ENCODE assay signal across 11 cellular contexts in genomic region chr2:20641123-20641985, GRCh38. TPM values are rescaled to one million over a fixed set of nuclear protein-coding genes. Genes with fewer than 3 reads are reported as not detected.
DNase-seq lines count a peak whose midpoint lies in the region; ATAC-seq and TF ChIP-seq lines count a peak whose summit lies in the region.
"Had no signal": no experiment of that assay in that cellular context is flagged by ENCODE, and none has a peak within 500 bp of the region (broad histone marks: within the 10 kb centered on the region; RNA-seq: fewer than 3 reads in every experiment).

No MANE protein-coding gene starts in this region.

- DNase-seq in HFFc6 (peak; percentile 19), cardiac fibroblast (ENCODE audit: low read depth in 2 of 2) (peak; percentile 30 to 90), left cardiac atrium (peak; percentile 67), sigmoid colon (peak; percentile 92), NCI-H524 (lab: John Stamatoyannopoulos, UW) (no peak), T-helper 2 cell (no peak), immature natural killer cell (no peak)

- H3K27me3 Mint-ChIP-seq in HFFc6 (ENCODE audit: insufficient read depth) (peaks cover 5% of the 10 kb centered on the region), immature natural killer cell (ENCODE audit: low read depth in 3 of 3) (peaks cover 2% of the 10 kb centered on the region in 3 donors)

- ATAC-seq in left cardiac atrium, result peak; percentile 6 to 44
- no peak for ATAC-seq in HG02840 (IDR thresholded peaks at IDR 0.05; ENCODE audit: low FRiP score, unreplicated experiment)

- H3K27ac Mint-ChIP-seq in HFFc6, result no peak overlapping the region
- H3K27ac Mint-ChIP-seq in immature natural killer cell, result no peak overlapping the region
- H3K27ac Mint-ChIP-seq: neural progenitor cell had no signal

- peak in 2 of 4 donors; percentile 97 to 98 for TF ChIP-seq EP300 in sigmoid colon (IDR thresholded peaks at IDR 0.05)

- no peak for TF ChIP-seq POLR2A in sigmoid colon (IDR thresholded peaks at IDR 0.05)

- H3K9me3 Mint-ChIP-seq in HFFc6, result no peaks in the 10 kb centered on the region
- no peaks in the 10 kb centered on the region for H3K9me3 Mint-ChIP-seq in immature natural killer cell
- H3K9me3 Mint-ChIP-seq: activated T-cell treated with anti-CD3 and anti-CD28 coated beads, Interleukin-2, amount 50 U/mL, for 4 hours; neural progenitor cell had no signal

- intact Hi-C loops in left cardiac atrium (cut with DNase I) (loop anchor here in 1 of 2 donors (5.0 kb wide), 1 partner anchor 194 kb away; the partner anchor contains the start of gene RHOB), sigmoid colon (cut with DNase I) (loop anchor here (5.0 to 10.0 kb wide), 2 partner anchors 244 to 507 kb away; no protein-coding TSS in a partner anchor)

- H3K27me3 ChIP-seq in sigmoid colon, result no peaks in the 10 kb centered on the region
- H3K27me3 ChIP-seq: neural progenitor cell had no signal

- no peak for TF ChIP-seq CTCF in HFFc6 (IDR thresholded peaks at IDR 0.05)
- TF ChIP-seq CTCF in cardiac fibroblast (IDR thresholded peaks at IDR 0.05; ENCODE audit: low read depth, low read length), result no peak
- no peak for TF ChIP-seq CTCF in sigmoid colon (IDR thresholded peaks at IDR 0.05)

- H3K4me1 Mint-ChIP-seq in HFFc6 (ENCODE audit: low read depth) (peaks cover 12% of the 10 kb centered on the region), immature natural killer cell (peaks cover 3 to 7% of the 10 kb centered on the region in 2 donors)

- H3K27ac ChIP-seq in sigmoid colon, result peak overlapping the region; percentile 92 to 97 (median 94)
- H3K27ac ChIP-seq: neural progenitor cell had no signal

- no peaks in the 10 kb centered on the region for H3K9me3 ChIP-seq in sigmoid colon

- 89% methylated on average over 23 of the region's 23 CpGs for WGBS in sigmoid colon, 2 donors

- no peaks in the 10 kb centered on the region for H3K36me3 Mint-ChIP-seq in HFFc6 (ENCODE audit: low read depth)
- peaks cover 7 to 27% (median 19%) of the 10 kb centered on the region in 3 donors for H3K36me3 Mint-ChIP-seq in immature natural killer cell

- H3K36me3 ChIP-seq in sigmoid colon, result peaks cover 5 to 48% (median 23%) of the 10 kb centered on the region in 4 donors
- H3K36me3 ChIP-seq: neural progenitor cell had no signal

- peaks cover 0 to 65% (median 61%) of the 10 kb centered on the region in 4 donors for H3K4me1 ChIP-seq in sigmoid colon
- H3K4me1 ChIP-seq: neural progenitor cell had no signal

- H3K4me3 Mint-ChIP-seq in HFFc6 (no peak overlapping the region), immature natural killer cell (no peak overlapping the region)
- H3K4me3 Mint-ChIP-seq: activated T-cell treated with anti-CD3 and anti-CD28 coated beads, Interleukin-2, amount 50 U/mL, for 4 hours; neural progenitor cell had no signal

- H3K4me3 ChIP-seq in cardiac fibroblast (replicated peaks in 1 of 2; ENCODE audit: low read depth in 2 of 2, low read length in 2 of 2), result no peak overlapping the region
- H3K4me3 ChIP-seq in sigmoid colon, result no peak overlapping the region
- H3K4me3 ChIP-seq: neural progenitor cell had no signal

RNA-seq across cellular contexts. Expression of gene HS1BP3, which starts 9.5 kb away (rescaled TPM):
- 10 to 100 TPM; 12.7 to 17.3 (median 15.8) TPM for total RNA-seq in HFFc6 (2021; fragmentation: NEBNext Ultra II Directional; extraction: Animal tissue kit (Norgen Biotek cat#: 25700))
- 10 to 100 TPM; 19.8 to 21.4 TPM for total RNA-seq in left cardiac atrium
- total RNA-seq in sigmoid colon, result 10 to 100 TPM; 32.3 to 54.6 (median 41.8) TPM
- polyA plus RNA-seq in sigmoid colon, result 10 to 100 TPM; 25.2 to 36.3 (median 25.3) TPM
- polyA plus RNA-seq in immature natural killer cell, result 10 to 100 TPM; 19.2 to 31.1 (median 25.3) TPM

RNA-seq across cellular contexts. Expression of gene GDF7, which starts 25.6 kb away (rescaled TPM):
- total RNA-seq in HFFc6 (2021; fragmentation: NEBNext Ultra II Directional; extraction: Animal tissue kit (Norgen Biotek cat#: 25700)), result under 1 TPM in 1 of 6 experiments, not detected in 5; 0.05 TPM
- 1 to 10 TPM in 1 of 2 donors, under 1 TPM in 1; 0.32 to 4.8 TPM for total RNA-seq in left cardiac atrium
- 1 to 10 TPM in 1 of 4 donors, under 1 TPM in 3; 0.49 to 1.6 (median 0.77) TPM for total RNA-seq in sigmoid colon
- polyA plus RNA-seq in sigmoid colon, result under 1 TPM; under 0.01 to 0.60 (median under 0.01) TPM
- not detected for polyA plus RNA-seq in immature natural killer cell
- total RNA-seq: HT-29 had no signal

Comparison
In these comparisons a context has a peak if more than half of its experiments do, and no peak if none do; other contexts are left out.
1. DNase-seq: peak in HFFc6 (single experiment), cardiac fibroblast (2 of 2), left cardiac atrium (single experiment) and sigmoid colon (single experiment); none in NCI-H524 (0 of 2), T-helper 2 cell (0 of 5) and immature natural killer cell (0 of 3).